Comparison of ENCODE assay signal across 9 cellular contexts in the genomic region with DNA sequence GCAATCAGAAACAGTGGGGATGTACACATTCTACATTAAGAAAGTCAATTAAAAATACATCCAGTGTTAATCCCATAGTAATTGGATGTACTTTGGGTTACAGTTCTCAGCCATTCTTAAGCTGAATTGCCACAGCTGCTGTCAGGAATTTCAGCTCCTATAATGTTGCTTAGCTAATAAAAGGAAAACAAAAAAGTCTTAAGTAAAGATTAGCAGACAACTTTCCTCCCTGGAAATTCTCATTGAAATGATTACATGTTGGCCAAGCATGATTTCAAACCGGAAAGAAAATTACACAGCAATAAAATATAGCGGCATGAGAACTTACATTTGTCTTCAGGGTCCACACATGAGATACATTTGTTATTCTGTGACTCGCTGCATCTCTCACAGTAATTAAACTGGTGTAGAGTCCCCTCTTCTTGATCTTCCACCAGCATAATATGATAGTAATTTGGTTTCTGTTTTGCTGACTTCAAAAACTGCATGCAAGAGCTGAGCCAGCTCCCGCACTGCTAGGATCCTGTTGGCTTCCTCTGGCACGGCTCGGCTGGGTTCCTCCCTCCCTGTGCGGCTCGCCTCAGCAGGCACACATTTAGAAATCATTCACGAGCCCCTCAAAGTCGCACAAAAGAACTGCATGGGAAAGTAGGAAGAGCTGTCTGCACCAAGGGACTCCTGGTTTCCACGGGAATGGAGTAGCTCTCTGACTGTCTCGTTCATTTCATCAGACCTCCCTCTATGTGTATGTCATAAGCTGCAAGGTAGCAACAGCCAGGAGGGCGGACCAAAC. TPM values are rescaled to one million over a fixed set of nuclear protein-coding genes. Genes with fewer than 3 reads are reported as not detected.
A peak's percentile ranks its signal among the peaks of the same experiment; 100 is the strongest.
DNase-seq lines count a peak whose midpoint lies in the region; ATAC-seq and TF ChIP-seq lines count a peak whose summit lies in the region.
"Had no signal": no experiment of that assay in that cellular context is flagged by ENCODE, and none has a peak within 500 bp of the region (broad histone marks: within the 10 kb centered on the region; RNA-seq: fewer than 3 reads in every experiment).

A gene (minus strand): TSS at position 708 of the 793 bp plus-strand sequence. CDS start 1,147 bp downstream, outside the sequence.

- H3K27ac ChIP-seq in smooth muscle cell (ENCODE audit: low read depth) = peak within 1 kb of the TSS; percentile 49

- H3K27ac Mint-ChIP-seq in activated CD4-positive, alpha-beta memory T cell treated with anti-CD3 and anti-CD28 coated beads for 36 hours = no peak within 1 kb of the TSS
- H3K27ac Mint-ChIP-seq in activated CD4-positive, alpha-beta memory T cell treated with anti-CD3 and anti-CD28 coated beads, Interleukin-2, amount 10 ng/mL, durations not matched to agents 7 days and 5 days = no peak within 1 kb of the TSS
- H3K27ac Mint-ChIP-seq in activated naive CD8-positive, alpha-beta T cell treated with anti-CD3 and anti-CD28 coated beads, Interleukin-2, amount 50 U/mL, for 24 hours = no peak within 1 kb of the TSS

- intact Hi-C loops in activated CD4-positive, alpha-beta memory T cell treated with anti-CD3 and anti-CD28 coated beads for 36 hours (cut with micrococcal nuclease) = no loop called here

- no peak for TF ChIP-seq CTCF in smooth muscle cell (IDR thresholded peaks at IDR 0.05; ENCODE audit: borderline replicate concordance, insufficient read depth, poor library complexity, severe bottlenecking)

- peaks cover 46% of the 10 kb centered on the region for H3K27me3 Mint-ChIP-seq in activated CD4-positive, alpha-beta memory T cell treated with anti-CD3 and anti-CD28 coated beads for 36 hours
- peaks cover 58% of the 10 kb centered on the region for H3K27me3 Mint-ChIP-seq in activated CD4-positive, alpha-beta memory T cell treated with anti-CD3 and anti-CD28 coated beads, Interleukin-2, amount 10 ng/mL, durations not matched to agents 7 days and 5 days
- peaks cover 45% of the 10 kb centered on the region for H3K27me3 Mint-ChIP-seq in activated naive CD8-positive, alpha-beta T cell treated with anti-CD3 and anti-CD28 coated beads, Interleukin-2, amount 50 U/mL, for 24 hours

- no peaks in the 10 kb centered on the region for H3K9me3 Mint-ChIP-seq in activated CD4-positive, alpha-beta memory T cell treated with anti-CD3 and anti-CD28 coated beads for 36 hours
- H3K9me3 Mint-ChIP-seq in activated CD4-positive, alpha-beta memory T cell treated with anti-CD3 and anti-CD28 coated beads, Interleukin-2, amount 10 ng/mL, durations not matched to agents 7 days and 5 days = no peaks in the 10 kb centered on the region
- no peaks in the 10 kb centered on the region for H3K9me3 Mint-ChIP-seq in activated naive CD8-positive, alpha-beta T cell treated with anti-CD3 and anti-CD28 coated beads, Interleukin-2, amount 50 U/mL, for 24 hours

- H3K9me3 ChIP-seq in smooth muscle cell (replicated peaks; ENCODE audit: low read depth) = no peaks in the 10 kb centered on the region

- H2AFZ ChIP-seq in smooth muscle cell (ENCODE audit: low read depth) = peak within 1 kb of the TSS; percentile 95

- DNase-seq in activated CD4-positive, alpha-beta memory T cell treated with anti-CD3 and anti-CD28 coated beads for 36 hours = no peak
- no peak for DNase-seq in activated CD4-positive, alpha-beta memory T cell treated with anti-CD3 and anti-CD28 coated beads, Interleukin-2, amount 10 ng/mL, durations not matched to agents 7 days and 5 days
- peak; percentile 5 for DNase-seq in activated naive CD8-positive, alpha-beta T cell treated with anti-CD3 and anti-CD28 coated beads, Interleukin-2, amount 50 U/mL, for 24 hours
- DNase-seq in hypothalamus (lab: John Stamatoyannopoulos, UW) = peak in 29 of 51 donors; percentile 4 to 58 (median 16)
- DNase-seq in smooth muscle cell (lab: John Stamatoyannopoulos, UW; ENCODE audit: unreplicated experiment) = no peak
- DNase-seq in DMS53 (lab: John Stamatoyannopoulos, UW) = no peak
- no peak for DNase-seq in SKM-1 treated with dmso at 0.1 percent for 144 hours (lab: John Stamatoyannopoulos, UW; ENCODE audit: unreplicated experiment)
- DNase-seq in NCI-H524 (lab: John Stamatoyannopoulos, UW) = no peak

- H4K20me1 ChIP-seq in smooth muscle cell (ENCODE audit: low read depth) = no peaks in the 10 kb centered on the region

- POLR2A ChIA-PET in activated CD4-positive, alpha-beta memory T cell treated with anti-CD3 and anti-CD28 coated beads for 36 hours (lab: Charles Lee) = no interaction called here
- POLR2A ChIA-PET in activated CD4-positive, alpha-beta memory T cell treated with anti-CD3 and anti-CD28 coated beads, Interleukin-2, amount 10 ng/mL, durations not matched to agents 7 days and 5 days (lab: Charles Lee) = no interaction called here

- peak within 1 kb of the TSS; percentile 60 for H3K4me3 ChIP-seq in smooth muscle cell

- H3K36me3 ChIP-seq in smooth muscle cell (ENCODE audit: low read depth) = no peaks in the 10 kb centered on the region

- CTCF ChIA-PET in activated CD4-positive, alpha-beta memory T cell treated with anti-CD3 and anti-CD28 coated beads for 36 hours (lab: Charles Lee) = interaction anchor here (0.6 to 1.1 kb wide), 3 partner anchors 10 to 754 kb away, joined by 3 to 4 read pairs (median 3); no protein-coding TSS in a partner anchor
- CTCF ChIA-PET in activated CD4-positive, alpha-beta memory T cell treated with anti-CD3 and anti-CD28 coated beads, Interleukin-2, amount 10 ng/mL, durations not matched to agents 7 days and 5 days (lab: Charles Lee) = no interaction called here

- no peaks in the 10 kb centered on the region for H3K79me2 ChIP-seq in smooth muscle cell (ENCODE audit: low read depth)

- ATAC-seq in activated naive CD8-positive, alpha-beta T cell treated with anti-CD3 and anti-CD28 coated beads, Interleukin-2, amount 50 U/mL, for 24 hours = peak; percentile 16

- H3K9ac ChIP-seq in smooth muscle cell (ENCODE audit: low read depth) = peak within 1 kb of the TSS; percentile 5

- peak within 1 kb of the TSS; percentile 25 for H3K4me3 Mint-ChIP-seq in activated CD4-positive, alpha-beta memory T cell treated with anti-CD3 and anti-CD28 coated beads for 36 hours
- H3K4me3 Mint-ChIP-seq in activated CD4-positive, alpha-beta memory T cell treated with anti-CD3 and anti-CD28 coated beads, Interleukin-2, amount 10 ng/mL, durations not matched to agents 7 days and 5 days = no peak within 1 kb of the TSS
- no peak within 1 kb of the TSS for H3K4me3 Mint-ChIP-seq in activated naive CD8-positive, alpha-beta T cell treated with anti-CD3 and anti-CD28 coated beads, Interleukin-2, amount 50 U/mL, for 24 hours

- H3F3A ChIP-seq in smooth muscle cell (ENCODE audit: low read depth) = peaks cover 11% of the 10 kb centered on the region

- H3K4me1 Mint-ChIP-seq in activated CD4-positive, alpha-beta memory T cell treated with anti-CD3 and anti-CD28 coated beads for 36 hours (ENCODE audit: low read depth) = peaks cover 18% of the 10 kb centered on the region
- peaks cover 14% of the 10 kb centered on the region for H3K4me1 Mint-ChIP-seq in activated CD4-positive, alpha-beta memory T cell treated with anti-CD3 and anti-CD28 coated beads, Interleukin-2, amount 10 ng/mL, durations not matched to agents 7 days and 5 days
- peaks cover 6% of the 10 kb centered on the region for H3K4me1 Mint-ChIP-seq in activated naive CD8-positive, alpha-beta T cell treated with anti-CD3 and anti-CD28 coated beads, Interleukin-2, amount 50 U/mL, for 24 hours

- peak within 1 kb of the TSS; percentile 86 for H3K4me2 ChIP-seq in smooth muscle cell

- no peaks in the 10 kb centered on the region for H3K36me3 Mint-ChIP-seq in activated CD4-positive, alpha-beta memory T cell treated with anti-CD3 and anti-CD28 coated beads for 36 hours
- no peaks in the 10 kb centered on the region for H3K36me3 Mint-ChIP-seq in activated CD4-positive, alpha-beta memory T cell treated with anti-CD3 and anti-CD28 coated beads, Interleukin-2, amount 10 ng/mL, durations not matched to agents 7 days and 5 days (ENCODE audit: low read depth)
- H3K36me3 Mint-ChIP-seq in activated naive CD8-positive, alpha-beta T cell treated with anti-CD3 and anti-CD28 coated beads, Interleukin-2, amount 50 U/mL, for 24 hours (ENCODE audit: low read depth) = no peaks in the 10 kb centered on the region

- WGBS in smooth muscle cell (ENCODE audit: low lambda C conversion rate) = 39% methylated on average over 13 of the region's 13 CpGs

- no peaks in the 10 kb centered on the region for H3K27me3 ChIP-seq in smooth muscle cell (ENCODE audit: low read depth)

- H3K4me1 ChIP-seq in smooth muscle cell (ENCODE audit: low read depth) = peaks cover 27% of the 10 kb centered on the region

RNA-seq across cellular contexts. Expression of the gene that starts here (rescaled TPM):
- total RNA-seq in activated CD4-positive, alpha-beta memory T cell treated with anti-CD3 and anti-CD28 coated beads for 36 hours = not detected
- not detected for total RNA-seq in activated CD4-positive, alpha-beta memory T cell treated with anti-CD3 and anti-CD28 coated beads, Interleukin-2, amount 10 ng/mL, durations not matched to agents 7 days and 5 days
- 2.8 and 3.6 TPM in 2 replicates for total RNA-seq in smooth muscle cell
- 2.0 and 2.9 TPM in 2 replicates for polyA plus RNA-seq in smooth muscle cell
- total RNA-seq: T-helper 2 cell treated with Interferon-gamma antibody and Interleukin-4, amounts not matched to agents 100 ng/mL and 5 ng/mL, for 36 hours had no signal

Comparison
In these comparisons a context has a peak if more than half of its experiments do, and no peak if none do; other contexts are left out.
1. DNase-seq: peak in activated naive CD8-positive, alpha-beta T cell treated with anti-CD3 and anti-CD28 coated beads, Interleukin-2, amount 50 U/mL, for 24 hours (single experiment) and hypothalamus (29 of 51); none in activated CD4-positive, alpha-beta memory T cell treated with anti-CD3 and anti-CD28 coated beads for 36 hours (single experiment), activated CD4-positive, alpha-beta memory T cell treated with anti-CD3 and anti-CD28 coated beads, Interleukin-2, amount 10 ng/mL, durations not matched to agents 7 days and 5 days (single experiment), smooth muscle cell (single experiment), DMS53 (single experiment), SKM-1 treated with dmso at 0.1 percent for 144 hours (single experiment) and NCI-H524 (0 of 2).